ENCODE assay signal across 21 cellular contexts in genomic region chr5:180611140-180611850, GRCh38. TPM values are rescaled to one million over a fixed set of nuclear protein-coding genes. Genes with fewer than 3 reads are reported as not detected.
DNase-seq lines count a peak whose midpoint lies in the region; ATAC-seq, FAIRE-seq and TF ChIP-seq lines count a peak whose summit lies in the region.
"Had no signal": no experiment of that assay in that cellular context is flagged by ENCODE, and none has a peak within 500 bp of the region (broad histone marks: within the 10 kb centered on the region; RNA-seq: fewer than 3 reads in every experiment).

No MANE protein-coding gene starts in this region.

- POLR2A ChIA-PET in H1 (lab: Charles Lee; ENCODE audit: partially characterized antibody), result interaction anchor here (0.7 to 1.1 kb wide), 2 partner anchors 22 to 47 kb away, joined by 3 read pairs; no protein-coding TSS in a partner anchor

- WGBS in H1 (ENCODE audit: extremely low coverage in 1 of 2, insufficient coverage in 1 of 2, insufficient read length in 1 of 2, insufficient replicate concordance in 2 of 2, low coverage in 1 of 2, low lambda C conversion rate in 2 of 2, missing lambda C conversion rate in 1 of 2), 2 experiments, result 87% methylated on average over 19 of the region's 30 CpGs; no CpG with 5 or more reads in 1 of the 2 experiments

- no peaks in the 10 kb centered on the region for H3K36me3 ChIP-seq in H1 (ENCODE audit: control insufficient read depth in 2 of 4, insufficient read depth in 4 of 4, low read length in 3 of 4)
- H3K36me3 ChIP-seq in brain microvascular endothelial cell (replicated peaks), result no peaks in the 10 kb centered on the region

- no peak overlapping the region for H2BK120ac ChIP-seq in H1 (replicated peaks; ENCODE audit: low read depth, low read length)

- no peak overlapping the region for H2AK5ac ChIP-seq in H1 (ENCODE audit: low read depth, low read length)

- peak; percentile 64 to 77 for TF ChIP-seq RAD21 in H1 (IDR thresholded peaks at IDR 0.05 in 1 of 2, conservative IDR thresholded peaks at IDR 0.05 in 1 of 2; ENCODE audit: low read depth in 2 of 2, low read length in 2 of 2)

- H4K5ac ChIP-seq in H1 (ENCODE audit: insufficient read length, low read depth, low read length), result no peak overlapping the region

- no peak overlapping the region for H3K4me2 ChIP-seq in H1 (ENCODE audit: insufficient read depth in 1 of 2, low read depth in 2 of 2, low read length in 2 of 2)

- no peak overlapping the region for H4K91ac ChIP-seq in H1 (replicated peaks; ENCODE audit: insufficient read length, low read length)

- H3K18ac ChIP-seq in H1 (ENCODE audit: extremely low read depth, low read length), result no peak overlapping the region

- H3K79me2 ChIP-seq in H1 (ENCODE audit: control insufficient read depth in 1 of 2, insufficient read depth in 2 of 2, low read length in 2 of 2), result no peaks in the 10 kb centered on the region

- H3K9me3 ChIP-seq in H1 (ENCODE audit: insufficient read depth in 2 of 2, low read depth in 1 of 2, low read length in 1 of 2), result no peaks in the 10 kb centered on the region

- no peaks in the 10 kb centered on the region; a peak in 1 of 7 replicates for H3K4me1 ChIP-seq in H1 (replicated peaks in 1 of 4; ENCODE audit: control insufficient read depth in 3 of 4, insufficient read depth in 4 of 4, low read length in 3 of 4)
- H3K4me1 ChIP-seq: foreskin keratinocyte had no signal

- CTCF ChIA-PET in H1 (lab: Charles Lee; ENCODE audit: partially characterized antibody), result interaction anchor here (0.8 to 7.4 kb wide), 11 partner anchors 9 to 189 kb away, joined by 3 to 52 read pairs (median 5); no protein-coding TSS in a partner anchor

- H4K8ac ChIP-seq in H1 (ENCODE audit: extremely low read depth, insufficient read depth, low read length), result no peak overlapping the region; the same call in none of the 2 replicates

- H3K23ac ChIP-seq in H1 (ENCODE audit: insufficient read length), result no peak overlapping the region

- no peaks in the 10 kb centered on the region for H3K23me2 ChIP-seq in H1 (ENCODE audit: low read depth, low read length)

- FAIRE-seq in H1 (lab: Jason Lieb, UNC), result no peak
- FAIRE-seq: G401.6 had no signal

- H2BK15ac ChIP-seq in H1 (ENCODE audit: low read length), result no peak overlapping the region

- no peak overlapping the region for H3K56ac ChIP-seq in H1 (replicated peaks; ENCODE audit: insufficient read length, low read depth, low read length)

- H3K27me3 ChIP-seq in H1 (replicated peaks in 1 of 4; ENCODE audit: control insufficient read depth in 3 of 4, extremely low read depth in 1 of 4, insufficient read depth in 3 of 4, low read length in 3 of 4), result 0 out of 7 replicates have a peak, but pooled peaks cover 0 to 1% (median 0%) of the 10 kb centered on the region in 4 experiments
- H3K27me3 ChIP-seq in brain microvascular endothelial cell (replicated peaks), result no peaks in the 10 kb centered on the region
- H3K27me3 ChIP-seq: foreskin keratinocyte had no signal

- H3K4me3 ChIP-seq in H1 (ENCODE audit: extremely low read depth in 1 of 4, insufficient read depth in 2 of 4, low read depth in 3 of 4, low read length in 4 of 4) (no peak overlapping the region), brain microvascular endothelial cell (ENCODE audit: low read depth, low read length) (no peak overlapping the region)
- H3K4me3 ChIP-seq: coronary artery had no signal

- H2AFZ ChIP-seq in H1 (ENCODE audit: low read length), result no peak overlapping the region

- TF ChIP-seq POLR2A in H1 (IDR thresholded peaks at IDR 0.05; ENCODE audit: control extremely low read depth in 1 of 2, low read depth in 2 of 2, low read length in 2 of 2), result no peak

- peak in 2 of 3 experiments; percentile 56 to 59; a peak in 3 of 4 replicates for TF ChIP-seq CTCF in H1 (IDR thresholded peaks at IDR 0.05; ENCODE audit: control extremely low read depth in 1 of 3, insufficient read depth in 1 of 3, low read depth in 1 of 3, low read length in 3 of 3)
- TF ChIP-seq CTCF in brain microvascular endothelial cell (IDR thresholded peaks at IDR 0.05; ENCODE audit: low read depth, low read length, missing control alignments), result no peak

- in situ Hi-C loops in brain microvascular endothelial cell (cut with HindIII; ENCODE audit: low pct_ligation_motif_present, low sequenced_read_pairs), result no loop called here

- no peak for TF ChIP-seq EP300 in H1 (IDR thresholded peaks at IDR 0.05; ENCODE audit: borderline replicate concordance in 1 of 2, low read depth in 2 of 2, low read length in 2 of 2)

- H3K27ac ChIP-seq in H1 (ENCODE audit: low read depth, low read length), result no peak overlapping the region
- H3K27ac ChIP-seq in brain microvascular endothelial cell, result no peak overlapping the region
- H3K27ac ChIP-seq: coronary artery, foreskin keratinocyte had no signal

- no peak overlapping the region for H3K14ac ChIP-seq in H1 (ENCODE audit: insufficient read length)

- peaks cover 0 to 1% of the 10 kb centered on the region in 2 experiments for H4K20me1 ChIP-seq in H1 (replicated peaks in 1 of 2; ENCODE audit: control insufficient read depth in 1 of 2, insufficient read depth in 2 of 2, low read length in 2 of 2)

- no peak overlapping the region for H2BK12ac ChIP-seq in H1 (ENCODE audit: low read depth, low read length)

- no peak overlapping the region for H2BK5ac ChIP-seq in H1 (ENCODE audit: low read depth, low read length)

- DNase-seq in COLO668 (lab: John Stamatoyannopoulos, UW; ENCODE audit: unreplicated experiment) (peak; percentile 42), HT1080 (ENCODE audit: low read depth) (peak; percentile 79), RPMI8226 (peak; percentile 39), H1 (ENCODE audit: low read depth in 1 of 2, low spot score in 2 of 2) (no peak), NCI-H1048 (lab: John Stamatoyannopoulos, UW) (no peak), hepatic stellate cell (ENCODE audit: low spot score) (no peak), brain microvascular endothelial cell (no peak)
- DNase-seq: activated CD4-positive, alpha-beta memory T cell treated with anti-CD3 and anti-CD28 coated beads for 36 hours; activated T-cell treated with anti-CD3 and anti-CD28 coated beads, Interleukin-2, amount 50 U/mL, for 4 hours; COR-L47; foreskin keratinocyte; NCI-H1694 treated with DMSO at 0.1 percent for 48 hours; NCI-H446 treated with DMSO at 0.1 percent for 48 hours; stimulated activated CD4-positive, alpha-beta T cell treated with anti-CD3 and anti-CD28 coated beads, Interleukin-2, amount 100 ng/mL, for 48 hours; substantia nigra had no signal

- no peaks in the 10 kb centered on the region for H3K79me1 ChIP-seq in H1 (ENCODE audit: low read depth, low read length)

- no peak overlapping the region for H3K9ac ChIP-seq in H1 (replicated peaks in 1 of 4; ENCODE audit: extremely low read depth in 1 of 4, low read depth in 3 of 4, low read length in 3 of 4)

- ATAC-seq in GM19023 (IDR thresholded peaks at IDR 0.05; ENCODE audit: unreplicated experiment), result no peak
- ATAC-seq: activated naive CD4-positive, alpha-beta T cell treated with anti-CD3 and anti-CD28 coated beads, Interleukin-2, amount 50 U/mL, for 72 hours; activated T-cell treated with anti-CD3 and anti-CD28 coated beads, Interleukin-2, amount 50 U/mL, for 4 hours; foreskin keratinocyte had no signal

- H3K4ac ChIP-seq in H1 (replicated peaks; ENCODE audit: insufficient read length, low read depth, low read length), result no peak overlapping the region

- H2BK20ac ChIP-seq in H1 (ENCODE audit: low read length), result no peak overlapping the region

TF ChIP-seq in H1, 55 proteins besides CTCF, POLR2A, EP300 and RAD21:
- TF ChIP-seq BRCA1 (IDR thresholded peaks at IDR 0.05; ENCODE audit: low read depth, low read length) (no peak), MAX (IDR thresholded peaks at IDR 0.05) (peak; percentile 19; the same call in 1 of the 2 replicates)

RNA-seq across cellular contexts. Expression of gene SCGB3A1, which starts 20.0 kb away (rescaled TPM):
- not detected in 2 replicates for total RNA-seq in HT1080 (2014; rRNA removed; shearing (Covaris generic))
- not detected in 2 replicates for polyA plus RNA-seq in HT1080 (2015; cell fraction: cytosol; rRNA removed)
- not detected in 2 replicates for polyA plus RNA-seq in HT1080 (2015; cell fraction: nucleus; rRNA removed)
- not detected in 2 replicates for total RNA-seq in H1 (2021; fragmentation: NEBNext Ultra II Directional; extraction: Animal tissue kit (Norgen Biotek cat#: 25700))
- polyA plus RNA-seq in H1 (2011; rRNA removed), result 0.20 TPM in 1 of 2 replicates, not detected in the other
- not detected for polyA plus RNA-seq in H1 (2011; cell fraction: cytosol; rRNA removed)
- 0.31 TPM for polyA plus RNA-seq in H1 (2011; cell fraction: nucleus; rRNA removed)
- polyA plus RNA-seq in H1 (2012, experiment 1 of 2), result not detected in 4 replicates
- not detected for polyA plus RNA-seq in H1 (2012, experiment 2 of 2)
- 0.18 TPM for polyA plus RNA-seq in H1 (2013, experiment 1 of 2)
- 0.24 TPM for polyA plus RNA-seq in H1 (2013, experiment 2 of 2)
- polyA minus RNA-seq in H1 (2011; rRNA and poly(A)+ RNA removed), result not detected in 2 replicates
- not detected for polyA minus RNA-seq in H1 (2011; cell fraction: cytosol; rRNA and poly(A)+ RNA removed)
- not detected for polyA minus RNA-seq in H1 (2011; cell fraction: nucleus; rRNA and poly(A)+ RNA removed)
- total RNA-seq: activated CD4-positive, alpha-beta memory T cell treated with anti-CD3 and anti-CD28 coated beads for 36 hours; activated naive CD4-positive, alpha-beta T cell treated with anti-CD3 and anti-CD28 coated beads, Interleukin-2, amount 50 U/mL, for 72 hours; foreskin keratinocyte; liver; osteocyte had no signal
- polyA plus RNA-seq: foreskin keratinocyte had no signal

RNA-seq across cellular contexts. Expression of gene FLT4, which starts 38.1 kb away (rescaled TPM):
- total RNA-seq in HT1080 (2014; rRNA removed; shearing (Covaris generic)), result 0.03 and 0.31 TPM in 2 replicates
- polyA plus RNA-seq in HT1080 (2015; cell fraction: cytosol; rRNA removed), result 0.15 and 0.36 TPM in 2 replicates
- 0.24 and 0.45 TPM in 2 replicates for polyA plus RNA-seq in HT1080 (2015; cell fraction: nucleus; rRNA removed)
- total RNA-seq in H1 (2021; fragmentation: NEBNext Ultra II Directional; extraction: Animal tissue kit (Norgen Biotek cat#: 25700)), result 7.7 TPM in 2 replicates
- polyA plus RNA-seq in H1 (2011; rRNA removed), result 6.5 and 8.5 TPM in 2 replicates
- 8.5 TPM for polyA plus RNA-seq in H1 (2011; cell fraction: cytosol; rRNA removed)
- 32.2 TPM for polyA plus RNA-seq in H1 (2011; cell fraction: nucleus; rRNA removed)
- polyA plus RNA-seq in H1 (2012, experiment 1 of 2), result 6.1 to 9.2 TPM (median 6.8 TPM) in 4 replicates
- 6.1 TPM for polyA plus RNA-seq in H1 (2012, experiment 2 of 2)
- 7.0 TPM for polyA plus RNA-seq in H1 (2013, experiment 1 of 2)
- polyA plus RNA-seq in H1 (2013, experiment 2 of 2), result 7.1 TPM
- polyA minus RNA-seq in H1 (2011; rRNA and poly(A)+ RNA removed), result 7.1 and 11.7 TPM in 2 replicates
- 8.1 TPM for polyA minus RNA-seq in H1 (2011; cell fraction: cytosol; rRNA and poly(A)+ RNA removed)
- polyA minus RNA-seq in H1 (2011; cell fraction: nucleus; rRNA and poly(A)+ RNA removed), result 14.3 TPM

Comparison
In these comparisons a context has a peak if more than half of its experiments do, and no peak if none do; other contexts are left out.
1. DNase-seq: peak in COLO668 (single experiment), HT1080 (single experiment) and RPMI8226 (single experiment); none in H1 (0 of 2), NCI-H1048 (single experiment), hepatic stellate cell (single experiment) and brain microvascular endothelial cell (single experiment).